1 cellular context compared by ENCODE assay signal in the genomic region with DNA sequence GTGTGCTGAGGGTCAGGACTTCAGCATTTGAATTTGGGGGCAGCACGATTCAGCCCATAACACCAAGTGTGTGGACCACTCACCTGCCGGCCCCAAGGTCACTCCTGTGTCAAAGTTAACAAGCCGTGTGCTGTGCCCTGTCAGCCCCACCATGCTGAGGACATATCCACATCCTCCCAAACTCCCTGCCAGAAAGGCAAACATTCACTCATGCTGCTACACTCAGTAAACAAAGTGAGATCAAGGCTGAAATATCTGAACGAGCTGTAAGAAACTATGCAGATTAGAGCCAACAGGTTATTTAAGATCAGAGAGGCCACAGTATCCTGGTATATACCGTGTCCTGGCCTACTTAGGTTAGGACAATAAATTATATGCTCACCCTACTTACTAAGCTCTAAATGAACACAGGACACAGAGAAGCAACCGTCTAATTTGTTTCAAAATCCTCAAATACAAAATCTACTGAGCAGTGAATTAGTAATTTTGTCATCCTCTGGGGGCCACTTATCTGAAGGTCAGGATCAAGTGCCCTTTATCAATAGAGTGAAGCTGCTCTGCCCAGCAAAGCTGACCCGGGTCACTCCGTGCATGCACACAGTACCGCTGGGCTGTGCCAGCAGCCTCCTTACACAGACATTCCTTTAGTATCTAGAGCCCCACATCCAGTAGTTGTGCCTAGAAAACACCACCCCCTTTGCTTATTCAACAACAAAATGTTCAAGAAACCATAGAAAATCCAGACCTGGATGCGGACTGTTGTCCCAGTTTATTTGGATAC.
TF ChIP-seq lines count a peak whose summit lies in the region.

No MANE protein-coding gene starts in this region.

TF ChIP-seq in H1, 55 proteins besides CTCF, POLR2A, EP300 and RAD21:
- TF ChIP-seq HDAC2 (IDR thresholded peaks at IDR 0.05; ENCODE audit: borderline replicate concordance in 1 of 2, low read depth in 2 of 2, low read length in 2 of 2) (no peak), HDAC6 (IDR thresholded peaks at IDR 0.05; ENCODE audit: low read depth, low read length) (no peak), SIX5 (IDR thresholded peaks at IDR 0.05; ENCODE audit: low read depth, low read length) (no peak), TAF1 (IDR thresholded peaks at IDR 0.05; ENCODE audit: low read depth, low read length) (no peak), TBP (IDR thresholded peaks at IDR 0.05; ENCODE audit: low read depth, low read length) (no peak), SIRT6 (IDR thresholded peaks at IDR 0.05; ENCODE audit: low read length) (no peak), RXRA (IDR thresholded peaks at IDR 0.05; ENCODE audit: insufficient read depth, low read depth, low read length) (no peak), ZNF274 (IDR thresholded peaks at IDR 0.05; ENCODE audit: borderline replicate concordance, extremely low read depth, low read length) (no peak), EZH2 (IDR thresholded peaks at IDR 0.05; ENCODE audit: low read depth, low read length, severe bottlenecking) (no peak), CEBPB (IDR thresholded peaks at IDR 0.05; ENCODE audit: low read depth, low read length) (no peak), POU5F1 (IDR thresholded peaks at IDR 0.05; ENCODE audit: low read depth, low read length) (no peak), CHD1 (IDR thresholded peaks at IDR 0.05; ENCODE audit: low read depth, low read length) (no peak), SP4 (IDR thresholded peaks at IDR 0.05; ENCODE audit: low read length) (no peak), TEAD4 (IDR thresholded peaks at IDR 0.05; ENCODE audit: low read depth, low read length) (no peak)
- TF ChIP-seq, protein P1, sequence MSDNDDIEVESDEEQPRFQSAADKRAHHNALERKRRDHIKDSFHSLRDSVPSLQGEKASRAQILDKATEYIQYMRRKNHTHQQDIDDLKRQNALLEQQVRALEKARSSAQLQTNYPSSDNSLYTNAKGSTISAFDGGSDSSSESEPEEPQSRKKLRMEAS (IDR thresholded peaks at IDR 0.05): no peak
TF ChIP-seq in H1: peak in this region for 0.
